In the genomic region with DNA sequence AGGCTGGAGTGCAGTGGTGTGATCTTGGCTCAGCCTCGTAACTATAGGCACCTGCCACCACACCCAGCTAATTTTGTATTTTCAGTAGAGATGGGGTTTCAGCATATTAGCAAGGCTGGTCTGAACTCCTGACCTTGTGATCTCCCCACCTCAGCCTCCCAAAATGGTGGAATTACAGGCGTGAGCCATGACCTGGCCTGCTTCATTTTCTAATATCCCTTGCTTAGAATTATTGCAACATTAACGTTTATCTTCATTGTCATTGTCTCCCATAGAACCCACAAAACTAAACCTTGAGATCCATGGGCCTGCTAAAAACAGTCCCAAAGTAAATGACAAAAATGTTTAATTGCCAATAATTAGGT, we compare ENCODE assay signal across 1 cellular context.
TF ChIP-seq lines count a peak whose summit lies in the region.

No MANE protein-coding gene starts in this region.

TF ChIP-seq in SK-N-SH treated with all-trans-retinoic acid at 6 μM for 48 hours, 23 proteins besides CTCF, POLR2A, EP300 and RAD21 (continued from another document):
- TF ChIP-seq, protein P1, sequence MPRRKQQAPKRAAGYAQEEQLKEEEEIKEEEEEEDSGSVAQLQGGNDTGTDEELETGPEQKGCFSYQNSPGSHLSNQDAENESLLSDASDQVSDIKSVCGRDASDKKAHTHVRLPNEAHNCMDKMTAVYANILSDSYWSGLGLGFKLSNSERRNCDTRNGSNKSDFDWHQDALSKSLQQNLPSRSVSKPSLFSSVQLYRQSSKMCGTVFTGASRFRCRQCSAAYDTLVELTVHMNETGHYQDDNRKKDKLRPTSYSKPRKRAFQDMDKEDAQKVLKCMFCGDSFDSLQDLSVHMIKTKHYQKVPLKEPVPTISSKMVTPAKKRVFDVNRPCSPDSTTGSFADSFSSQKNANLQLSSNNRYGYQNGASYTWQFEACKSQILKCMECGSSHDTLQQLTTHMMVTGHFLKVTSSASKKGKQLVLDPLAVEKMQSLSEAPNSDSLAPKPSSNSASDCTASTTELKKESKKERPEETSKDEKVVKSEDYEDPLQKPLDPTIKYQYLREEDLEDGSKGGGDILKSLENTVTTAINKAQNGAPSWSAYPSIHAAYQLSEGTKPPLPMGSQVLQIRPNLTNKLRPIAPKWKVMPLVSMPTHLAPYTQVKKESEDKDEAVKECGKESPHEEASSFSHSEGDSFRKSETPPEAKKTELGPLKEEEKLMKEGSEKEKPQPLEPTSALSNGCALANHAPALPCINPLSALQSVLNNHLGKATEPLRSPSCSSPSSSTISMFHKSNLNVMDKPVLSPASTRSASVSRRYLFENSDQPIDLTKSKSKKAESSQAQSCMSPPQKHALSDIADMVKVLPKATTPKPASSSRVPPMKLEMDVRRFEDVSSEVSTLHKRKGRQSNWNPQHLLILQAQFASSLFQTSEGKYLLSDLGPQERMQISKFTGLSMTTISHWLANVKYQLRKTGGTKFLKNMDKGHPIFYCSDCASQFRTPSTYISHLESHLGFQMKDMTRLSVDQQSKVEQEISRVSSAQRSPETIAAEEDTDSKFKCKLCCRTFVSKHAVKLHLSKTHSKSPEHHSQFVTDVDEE (CRISPR knock-in tag; IDR thresholded peaks at IDR 0.05) = no peak
- TF ChIP-seq, protein P2, sequence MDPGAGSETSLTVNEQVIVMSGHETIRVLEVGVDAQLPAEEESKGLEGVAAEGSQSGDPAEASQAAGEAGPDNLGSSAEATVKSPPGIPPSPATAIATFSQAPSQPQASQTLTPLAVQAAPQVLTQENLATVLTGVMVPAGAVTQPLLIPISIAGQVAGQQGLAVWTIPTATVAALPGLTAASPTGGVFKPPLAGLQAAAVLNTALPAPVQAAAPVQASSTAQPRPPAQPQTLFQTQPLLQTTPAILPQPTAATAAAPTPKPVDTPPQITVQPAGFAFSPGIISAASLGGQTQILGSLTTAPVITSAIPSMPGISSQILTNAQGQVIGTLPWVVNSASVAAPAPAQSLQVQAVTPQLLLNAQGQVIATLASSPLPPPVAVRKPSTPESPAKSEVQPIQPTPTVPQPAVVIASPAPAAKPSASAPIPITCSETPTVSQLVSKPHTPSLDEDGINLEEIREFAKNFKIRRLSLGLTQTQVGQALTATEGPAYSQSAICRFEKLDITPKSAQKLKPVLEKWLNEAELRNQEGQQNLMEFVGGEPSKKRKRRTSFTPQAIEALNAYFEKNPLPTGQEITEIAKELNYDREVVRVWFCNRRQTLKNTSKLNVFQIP (CRISPR knock-in tag; IDR thresholded peaks at IDR 0.05; ENCODE audit: borderline replicate concordance, low read depth) = peak; percentile 39; the same call in 1 of the 2 replicates
- TF ChIP-seq BACH2 (CRISPR knock-in tag; IDR thresholded peaks at IDR 0.05; ENCODE audit: borderline replicate concordance) (no peak), ESRRG (CRISPR knock-in tag; IDR thresholded peaks at IDR 0.05) (no peak), ISL1 (CRISPR knock-in tag; IDR thresholded peaks at IDR 0.05) (no peak)
